ENCODE assay signal across 19 cellular contexts in genomic region chr2:102386004-102386403, GRCh38. TPM values are rescaled to one million over a fixed set of nuclear protein-coding genes. Genes with fewer than 3 reads are reported as not detected.
A peak's percentile ranks its signal among the peaks of the same experiment; 100 is the strongest.
DNase-seq lines count a peak whose midpoint lies in the region; ATAC-seq, FAIRE-seq and TF ChIP-seq lines count a peak whose summit lies in the region.
"Had no signal": no experiment of that assay in that cellular context is flagged by ENCODE, and none has a peak within 500 bp of the region (broad histone marks: within the 10 kb centered on the region; RNA-seq: fewer than 3 reads in every experiment).

No MANE protein-coding gene starts in this region.

- in situ Hi-C loops in K562 (cut with MboI), result no loop called here

- H3K4me3 Mint-ChIP-seq in activated CD4-positive, alpha-beta T cell treated with anti-CD3 and anti-CD28 coated beads, Interleukin-2, amount 10 ng/mL, durations not matched to agents 24 days and 14 days, result no peak overlapping the region
- H3K4me3 Mint-ChIP-seq in CD8-positive, alpha-beta memory T cell, result no peak overlapping the region
- H3K4me3 Mint-ChIP-seq: CD14-positive monocyte; CD4-positive, alpha-beta memory T cell; H9 had no signal

- H3K9me3 ChIP-seq in K562 (replicated peaks; ENCODE audit: control insufficient read depth, insufficient read depth, low read depth, low read length) (no peaks in the 10 kb centered on the region; the same call in 1 of the 2 replicates), neuron (ENCODE audit: low read length) (no peaks in the 10 kb centered on the region)
- H3K9me3 ChIP-seq in CD8-positive, alpha-beta memory T cell (ENCODE audit: low read length), result peaks cover 6% of the 10 kb centered on the region

- intact Hi-C loops in activated CD4-positive, alpha-beta T cell treated with anti-CD3 and anti-CD28 coated beads, Interleukin-2, amount 10 ng/mL, durations not matched to agents 24 days and 14 days (cut with micrococcal nuclease), result no loop called here
- intact Hi-C loops in K562 (cut with micrococcal nuclease), result no loop called here

- no peak for TF ChIP-seq CTCF in K562 (IDR thresholded peaks at IDR 0.05 in 2 of 3, conservative IDR thresholded peaks at IDR 0.05 in 1 of 3; ENCODE audit: insufficient read depth in 2 of 3, low read depth in 1 of 3, low read length in 3 of 3)

- H3K4me1 ChIP-seq in K562 (replicated peaks in 1 of 2; ENCODE audit: control insufficient read depth in 2 of 2, insufficient read depth in 2 of 2, low read length in 2 of 2), result peaks cover 0 to under 1% of the 10 kb centered on the region in 2 experiments; a peak in 1 of 5 replicates
- H3K4me1 ChIP-seq in neuron (ENCODE audit: insufficient read depth, low read length), result no peaks in the 10 kb centered on the region
- peaks cover 2% of the 10 kb centered on the region for H3K4me1 ChIP-seq in CD8-positive, alpha-beta memory T cell (ENCODE audit: insufficient read depth, low read length)
- H3K4me1 ChIP-seq: BLaER1 had no signal

- no peaks in the 10 kb centered on the region; the same call in 1 of the 2 replicates for H4K20me1 ChIP-seq in K562 (replicated peaks; ENCODE audit: control insufficient read depth, insufficient read depth, low read length)
- H4K20me1 ChIP-seq: BLaER1 had no signal

- no peak for FAIRE-seq in K562 (lab: Jason Lieb, UNC)
- FAIRE-seq: GM12891, GM19239, H1, HepG2 had no signal

- BruUV-seq in K562 (replicated peaks; lab: Mats Ljungman, UMichigan), result no TSS peak

- H3K79me2 ChIP-seq in K562 (ENCODE audit: control insufficient read depth, insufficient read depth, low read length), result no peaks in the 10 kb centered on the region

- WGBS in K562 (ENCODE audit: insufficient coverage, low coverage, missing lambda C conversion rate), result 19% methylated on average over 3 of the region's 3 CpGs

- H3K27ac Mint-ChIP-seq in activated CD4-positive, alpha-beta T cell treated with anti-CD3 and anti-CD28 coated beads, Interleukin-2, amount 10 ng/mL, durations not matched to agents 24 days and 14 days, result no peak overlapping the region
- peak overlapping the region in 3 of 8 donors; percentile 1 to 55 (median 37) for H3K27ac Mint-ChIP-seq in CD8-positive, alpha-beta memory T cell
- H3K27ac Mint-ChIP-seq: CD14-positive monocyte; CD4-positive, alpha-beta memory T cell; H9 had no signal

- H3K36me3 ChIP-seq in K562 (ENCODE audit: control insufficient read depth, insufficient read depth, low read length) (no peaks in the 10 kb centered on the region), neuron (ENCODE audit: insufficient read depth, low read length) (no peaks in the 10 kb centered on the region)
- no peaks in the 10 kb centered on the region for H3K36me3 ChIP-seq in CD8-positive, alpha-beta memory T cell (ENCODE audit: insufficient read depth, low read length)
- H3K36me3 ChIP-seq: BLaER1 had no signal

- H2AFZ ChIP-seq in K562 (ENCODE audit: low read depth, low read length), result 0 out of 2 replicates have a peak overlapping the region, but pooled peaks have one; percentile 8
- H2AFZ ChIP-seq in neuron (ENCODE audit: low read depth, low read length), result peak overlapping the region; percentile 26

- TF ChIP-seq RAD21 in K562 (CRISPR knock-in tag; conservative IDR thresholded peaks at IDR 0.05 in 1 of 2, IDR thresholded peaks at IDR 0.05 in 1 of 2), result no peak

- H3K4me3 ChIP-seq in K562 (no peak overlapping the region), neuron (ENCODE audit: low read length) (no peak overlapping the region)
- H3K4me3 ChIP-seq in CD8-positive, alpha-beta memory T cell (ENCODE audit: low read length), result no peak overlapping the region
- H3K4me3 ChIP-seq: BLaER1 had no signal

- CTCF ChIA-PET in K562 (lab: Yijun Ruan, JAX; ENCODE audit: low intra/inter-chr PET ratio), result no interaction called here
- CTCF ChIA-PET in CD8-positive, alpha-beta memory T cell (lab: Charles Lee), result interaction anchor here (1.9 kb wide), 1 partner anchor 57 kb away, joined by 6 read pairs; no protein-coding TSS in a partner anchor

- no peak for ATAC-seq in K562
- ATAC-seq: HepG2 had no signal

- no peak for TF ChIP-seq EP300 in K562 (IDR thresholded peaks at IDR 0.05; ENCODE audit: low read length)

- H3K4me1 Mint-ChIP-seq in activated CD4-positive, alpha-beta T cell treated with anti-CD3 and anti-CD28 coated beads, Interleukin-2, amount 10 ng/mL, durations not matched to agents 24 days and 14 days, result peaks cover 6% of the 10 kb centered on the region
- peaks cover 1 to 9% (median 7%) of the 10 kb centered on the region in 3 donors for H3K4me1 Mint-ChIP-seq in CD8-positive, alpha-beta memory T cell
- H3K4me1 Mint-ChIP-seq: CD14-positive monocyte, H9 had no signal

- no peak overlapping the region for H3K27ac ChIP-seq in K562 (ENCODE audit: extremely low read depth, low read depth, low read length)
- H3K27ac ChIP-seq in CD8-positive, alpha-beta memory T cell (ENCODE audit: low read depth, low read length), result no peak overlapping the region
- H3K27ac ChIP-seq: BLaER1 had no signal

- no peaks in the 10 kb centered on the region for H3K9me1 ChIP-seq in K562 (ENCODE audit: control insufficient read depth, insufficient read depth, low read length)

- H3K27me3 ChIP-seq in K562 (ENCODE audit: control insufficient read depth in 2 of 2, insufficient read depth in 2 of 2, low read length in 2 of 2) (no peaks in the 10 kb centered on the region), neuron (ENCODE audit: insufficient read depth, low read length) (no peaks in the 10 kb centered on the region)
- no peaks in the 10 kb centered on the region for H3K27me3 ChIP-seq in CD8-positive, alpha-beta memory T cell (ENCODE audit: insufficient read depth, low read length, poor library complexity, severe bottlenecking)
- H3K27me3 ChIP-seq: BLaER1 had no signal

- POLR2A ChIA-PET in K562 (lab: Yijun Ruan, JAX), result no interaction called here
- POLR2A ChIA-PET in CD8-positive, alpha-beta memory T cell (lab: Charles Lee), result no interaction called here

- peaks cover 29% of the 10 kb centered on the region for H3K9me3 Mint-ChIP-seq in activated CD4-positive, alpha-beta T cell treated with anti-CD3 and anti-CD28 coated beads, Interleukin-2, amount 10 ng/mL, durations not matched to agents 24 days and 14 days
- peaks cover 11 to 26% (median 22%) of the 10 kb centered on the region in 5 donors for H3K9me3 Mint-ChIP-seq in CD8-positive, alpha-beta memory T cell

- TF ChIP-seq POLR2A in K562 (conservative IDR thresholded peaks at IDR 0.05), result no peak

- peak; percentile 45 for DNase-seq in activated CD4-positive, alpha-beta T cell treated with anti-CD3 and anti-CD28 coated beads, Interleukin-2, amount 10 ng/mL, durations not matched to agents 24 days and 14 days
- no peak for DNase-seq in activated CD4-positive, alpha-beta T cell treated with anti-CD3 and anti-CD28 coated beads for 4 hours
- DNase-seq in K562 (ENCODE audit: extremely low read depth in 1 of 4, low spot score in 3 of 4), result no peak
- no peak for DNase-seq in NCI-H2227 treated with DMSO at 0.1 percent for 48 hours (lab: John Stamatoyannopoulos, UW)
- no peak for DNase-seq in NCI-H128 (lab: John Stamatoyannopoulos, UW; ENCODE audit: unreplicated experiment)
- DNase-seq in CD8-positive, alpha-beta memory T cell, result no peak
- DNase-seq: 8988T; Calu3; CD4-positive, alpha-beta memory T cell; DMS79 treated with DMSO at 0.1 percent for 48 hours; H9 had no signal

- no peak overlapping the region for H3K9ac ChIP-seq in K562 (ENCODE audit: insufficient read depth in 1 of 2, low read depth in 2 of 2, low read length in 2 of 2)
- H3K9ac ChIP-seq: BLaER1 had no signal

- peaks cover 84% of the 10 kb centered on the region for H3K36me3 Mint-ChIP-seq in activated CD4-positive, alpha-beta T cell treated with anti-CD3 and anti-CD28 coated beads, Interleukin-2, amount 10 ng/mL, durations not matched to agents 24 days and 14 days (ENCODE audit: low read depth)
- H3K36me3 Mint-ChIP-seq in CD8-positive, alpha-beta memory T cell, result peaks cover 27 to 63% (median 33%) of the 10 kb centered on the region in 3 donors
- H3K36me3 Mint-ChIP-seq: CD14-positive monocyte had no signal

- no peaks in the 10 kb centered on the region for H3K27me3 Mint-ChIP-seq in activated CD4-positive, alpha-beta T cell treated with anti-CD3 and anti-CD28 coated beads, Interleukin-2, amount 10 ng/mL, durations not matched to agents 24 days and 14 days
- H3K27me3 Mint-ChIP-seq in CD8-positive, alpha-beta memory T cell, result peaks cover 0 to 2% of the 10 kb centered on the region in 2 donors
- H3K27me3 Mint-ChIP-seq: CD4-positive, alpha-beta memory T cell had no signal

- no peak overlapping the region for H3K4me2 ChIP-seq in K562 (ENCODE audit: insufficient read depth, low read length)
- H3K4me2 ChIP-seq: BLaER1 had no signal

RNA-seq across cellular contexts. Expression of gene IL18R1, which starts 30.4 kb away (rescaled TPM):
- total RNA-seq in activated CD4-positive, alpha-beta T cell treated with anti-CD3 and anti-CD28 coated beads, Interleukin-2, amount 10 ng/mL, durations not matched to agents 24 days and 14 days, result 41.7 and 50.2 TPM in 2 replicates
- total RNA-seq in K562 (2011; cell fraction: chromatin; rRNA removed; ENCODE audit: low replicate concordance), result 1.0 and 3.2 TPM in 2 replicates
- 0.39 and 0.83 TPM in 2 replicates for total RNA-seq in K562 (2011; cell fraction: nucleolus; rRNA removed)
- 0.73 and 1.4 TPM in 2 replicates for total RNA-seq in K562 (2011; cell fraction: nucleoplasm; rRNA removed)
- total RNA-seq in K562 (2014; rRNA removed) (1.6 and 3.3 TPM in 2 replicates), K562 (2014; rRNA removed; fragmentation: Illumina TruSeq; extraction: Trizol) (4.8 TPM in 2 replicates), K562 (2015; rRNA removed; fragmentation: Illumina TruSeq; extraction: Trizol) (8.8 and 10.0 TPM in 2 replicates), K562 (2021) (2.5 and 4.5 TPM in 2 replicates)
- polyA plus RNA-seq in K562 (2011; rRNA removed) (1.1 and 1.9 TPM in 2 replicates), K562 (2014; fragmentation: Illumina TruSeq; extraction: Trizol) (2.8 and 3.5 TPM in 2 replicates), K562 (2014; fragmentation: Nextera tagmentation; extraction: Ambion mirVana) (under 1 TPM; 0.55 to 0.81 TPM), K562 (2014; rRNA removed) (2.9 and 3.7 TPM in 2 replicates)
- polyA plus RNA-seq in K562 (2011; cell fraction: cytosol; rRNA removed), result 0.16 and 0.60 TPM in 2 replicates
- 1.2 and 2.1 TPM in 2 replicates for polyA plus RNA-seq in K562 (2011; cell fraction: nucleus; rRNA removed)
- 3.5 and 8.5 TPM in 2 replicates for polyA plus RNA-seq in K562 (2012)
- polyA minus RNA-seq in K562 (2011; rRNA and poly(A)+ RNA removed), result 1.5 TPM in 2 replicates
- polyA minus RNA-seq in K562 (2011; cell fraction: cytosol; rRNA and poly(A)+ RNA removed), result 0.19 TPM in 1 of 2 replicates, not detected in the other
- polyA minus RNA-seq in K562 (2011; cell fraction: nucleus; rRNA and poly(A)+ RNA removed), result 1.5 and 2.2 TPM in 2 replicates
- total RNA-seq in CD8-positive, alpha-beta memory T cell, result 10 to 100 TPM; 17.6 to 17.9 TPM
- 20.6 TPM for polyA plus RNA-seq in CD8-positive, alpha-beta memory T cell
- total RNA-seq: A673, H9 had no signal
- polyA plus RNA-seq: H1 had no signal

RNA-seq across cellular contexts. Expression of gene IL18RAP, which starts 37.0 kb away (rescaled TPM):
- total RNA-seq in activated CD4-positive, alpha-beta T cell treated with anti-CD3 and anti-CD28 coated beads, Interleukin-2, amount 10 ng/mL, durations not matched to agents 24 days and 14 days, result 15.0 and 16.9 TPM in 2 replicates
- 1.9 and 2.4 TPM in 2 replicates for total RNA-seq in K562 (2011; cell fraction: chromatin; rRNA removed; ENCODE audit: low replicate concordance)
- 0.50 and 0.92 TPM in 2 replicates for total RNA-seq in K562 (2011; cell fraction: nucleolus; rRNA removed)
- total RNA-seq in K562 (2011; cell fraction: nucleoplasm; rRNA removed), result 0.46 and 1.3 TPM in 2 replicates
- total RNA-seq in K562 (2014; rRNA removed) (4.9 and 5.2 TPM in 2 replicates), K562 (2014; rRNA removed; fragmentation: Illumina TruSeq; extraction: Trizol) (6.5 and 7.8 TPM in 2 replicates), K562 (2015; rRNA removed; fragmentation: Illumina TruSeq; extraction: Trizol) (18.6 and 20.5 TPM in 2 replicates), K562 (2021) (4.4 and 5.2 TPM in 2 replicates)
- polyA plus RNA-seq in K562 (2011; rRNA removed) (0.54 and 1.1 TPM in 2 replicates), K562 (2014; fragmentation: Illumina TruSeq; extraction: Trizol) (7.5 and 9.1 TPM in 2 replicates), K562 (2014; fragmentation: Nextera tagmentation; extraction: Ambion mirVana) (1 to 10 TPM; 4.9 to 8.3 TPM), K562 (2014; rRNA removed) (5.8 and 7.0 TPM in 2 replicates)
- polyA plus RNA-seq in K562 (2011; cell fraction: cytosol; rRNA removed), result 0.18 and 0.24 TPM in 2 replicates
- polyA plus RNA-seq in K562 (2011; cell fraction: nucleus; rRNA removed), result 1.3 and 1.8 TPM in 2 replicates
- polyA plus RNA-seq in K562 (2012), result 7.8 and 15.0 TPM in 2 replicates
- 0.75 and 1.0 TPM in 2 replicates for polyA minus RNA-seq in K562 (2011; rRNA and poly(A)+ RNA removed)
- polyA minus RNA-seq in K562 (2011; cell fraction: cytosol; rRNA and poly(A)+ RNA removed), result not detected in 2 replicates
- 1.8 and 1.9 TPM in 2 replicates for polyA minus RNA-seq in K562 (2011; cell fraction: nucleus; rRNA and poly(A)+ RNA removed)
- total RNA-seq in CD8-positive, alpha-beta memory T cell, result 1 to 10 TPM; 4.1 to 4.9 TPM
- 14.2 TPM for polyA plus RNA-seq in CD8-positive, alpha-beta memory T cell
- total RNA-seq: A673, Calu3, H1, H9, HepG2 had no signal
- polyA plus RNA-seq: CD14-positive monocyte, H1 had no signal
